In the genomic region with DNA sequence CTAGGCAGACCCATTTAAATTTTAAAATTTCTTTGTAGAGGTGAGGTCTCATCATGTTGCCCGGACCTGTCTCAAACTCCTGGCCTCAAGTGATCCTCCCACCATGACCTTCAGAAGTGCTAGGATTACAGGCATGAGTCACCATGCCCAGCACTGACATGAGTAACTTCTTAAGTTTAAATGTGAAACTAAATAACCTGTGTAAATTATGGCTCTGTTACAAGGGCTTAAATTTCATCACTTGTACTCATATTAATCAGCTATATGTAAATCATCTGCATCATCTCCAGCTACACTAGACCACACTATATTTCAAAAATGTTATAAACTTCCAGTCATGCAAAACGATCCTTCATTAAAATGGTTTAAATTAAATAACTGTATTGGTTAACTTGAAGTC, we compare ENCODE assay signal across 8 cellular contexts. TPM values are rescaled to one million over a fixed set of nuclear protein-coding genes. Genes with fewer than 3 reads are reported as not detected.
DNase-seq lines count a peak whose midpoint lies in the region; ATAC-seq, FAIRE-seq and TF ChIP-seq lines count a peak whose summit lies in the region.

No MANE protein-coding gene starts in this region.

- H3K9me3 ChIP-seq in tibial nerve, result no peaks in the 10 kb centered on the region

- H3K27me3 ChIP-seq in tibial nerve, result no peaks in the 10 kb centered on the region

- H3K4me3 ChIP-seq in retinal pigment epithelial cell (ENCODE audit: low read length) (no peak overlapping the region), tibial nerve (no peak overlapping the region)

- no peak overlapping the region for H3K27ac ChIP-seq in tibial nerve

- TF ChIP-seq POLR2A in GM12891 (IDR thresholded peaks at IDR 0.05; ENCODE audit: low read depth, low read length) (no peak), tibial nerve (IDR thresholded peaks at IDR 0.05) (no peak)

- peak; percentile 77 for ATAC-seq in HG03558 (IDR thresholded peaks at IDR 0.05; ENCODE audit: extremely low read depth, unreplicated experiment)
- no peak for ATAC-seq in GM19397 (IDR thresholded peaks at IDR 0.05; ENCODE audit: unreplicated experiment)

- no peak for FAIRE-seq in GM12891 (lab: Jason Lieb, UNC)

- peak; percentile 14 for DNase-seq in SIG-M5 treated with dmso at 0.1 percent for 504 hours (lab: John Stamatoyannopoulos, UW; ENCODE audit: unreplicated experiment)
- DNase-seq in SIG-M5 (lab: John Stamatoyannopoulos, UW), result no peak
- peak; percentile 51 for DNase-seq in activated naive CD4-positive, alpha-beta T cell treated with anti-CD3 and anti-CD28 coated beads, Interleukin-2, amount 50 U/mL, for 16 hours
- DNase-seq in retinal pigment epithelial cell (ENCODE audit: low read depth), result peak; percentile 27
- DNase-seq in GM12891 (ENCODE audit: insufficient read length, low spot score), result no peak
- no peak for DNase-seq in tibial nerve (ENCODE audit: low spot score in 2 of 2)

- no peaks in the 10 kb centered on the region for H3K4me1 ChIP-seq in tibial nerve

- TF ChIP-seq CTCF in retinal pigment epithelial cell (conservative IDR thresholded peaks at IDR 0.05; ENCODE audit: low read depth, low read length) (no peak), tibial nerve (IDR thresholded peaks at IDR 0.05) (no peak)

- TF ChIP-seq EP300 in tibial nerve (IDR thresholded peaks at IDR 0.05), result no peak

- H3K36me3 ChIP-seq in tibial nerve, result peaks cover 0 to 26% (median 0%) of the 10 kb centered on the region in 3 donors

- 70 to 89% methylated on average over 2 of the region's 2 CpGs for whole genome bisulfite sequencing in tibial nerve, 2 donors

TF ChIP-seq in GM12891, 5 proteins besides CTCF, POLR2A, EP300 and RAD21:
- TF ChIP-seq PAX5 (IDR thresholded peaks at IDR 0.05; ENCODE audit: insufficient read depth, low read length, severe bottlenecking), result no peak
- no peak for TF ChIP-seq SPI1 (IDR thresholded peaks at IDR 0.05; ENCODE audit: low read depth, low read length)
- TF ChIP-seq POU2F2 (IDR thresholded peaks at IDR 0.05; ENCODE audit: low read depth, low read length), result no peak
- TF ChIP-seq POLR2AphosphoS5 (IDR thresholded peaks at IDR 0.05; ENCODE audit: low read depth, low read length), result no peak
- TF ChIP-seq TAF1 (IDR thresholded peaks at IDR 0.05; ENCODE audit: low read depth, low read length), result no peak

RNA-seq across cellular contexts. Expression of a gene that starts 56.1 kb away (rescaled TPM):
- polyA plus RNA-seq in GM12891 (2012; ENCODE audit: low read depth, missing spikeins), result 20.3 TPM
- total RNA-seq in tibial nerve, result 10 to 100 TPM; 21.8 to 45.9 (median 26.9) TPM

Comparison
In these comparisons a context has a peak if more than half of its experiments do, and no peak if none do; other contexts are left out.
1. DNase-seq: peak in SIG-M5 treated with dmso at 0.1 percent for 504 hours (single experiment), activated naive CD4-positive, alpha-beta T cell treated with anti-CD3 and anti-CD28 coated beads, Interleukin-2, amount 50 U/mL, for 16 hours (single experiment) and retinal pigment epithelial cell (single experiment); none in SIG-M5 (single experiment), GM12891 (single experiment) and tibial nerve (0 of 2).